Comparison of ENCODE assay signal across 1 cellular context in genomic region chr13:67231481-67231940, GRCh38.
TF ChIP-seq lines count a peak whose summit lies in the region.

No MANE protein-coding gene starts in this region.

TF ChIP-seq in endothelial cell of umbilical vein, 7 proteins besides CTCF, POLR2A, EP300 and RAD21 (continued from another document):
- no peak for TF ChIP-seq JUN (IDR thresholded peaks at IDR 0.05; ENCODE audit: borderline replicate concordance, insufficient read depth, insufficient read length, low read depth)
- TF ChIP-seq MAX (IDR thresholded peaks at IDR 0.05; ENCODE audit: insufficient read depth, insufficient read length): no peak
- no peak for TF ChIP-seq MYC (IDR thresholded peaks at IDR 0.05; ENCODE audit: low read depth, low read length)
